1 cellular context compared by ENCODE assay signal in genomic region chr2:219111375-219112069, GRCh38.
TF ChIP-seq lines count a peak whose summit lies in the region.

No MANE protein-coding gene starts in this region.

TF ChIP-seq in HepG2, 621 proteins besides CTCF, POLR2A, EP300 and RAD21 (continued from another document and continues in another):
- no peak for TF ChIP-seq NFYB (CRISPR knock-in tag; IDR thresholded peaks at IDR 0.05)
- TF ChIP-seq MEIS1 (CRISPR knock-in tag; IDR thresholded peaks at IDR 0.05; ENCODE audit: borderline replicate concordance), result no peak
- TF ChIP-seq MTERF4 (CRISPR knock-in tag; IDR thresholded peaks at IDR 0.05), result no peak
- TF ChIP-seq BORCS8-MEF2B (CRISPR knock-in tag; IDR thresholded peaks at IDR 0.05), result peak; percentile 79
- no peak for TF ChIP-seq ZNF883 (CRISPR knock-in tag; IDR thresholded peaks at IDR 0.05; ENCODE audit: not compliant biosample characterization)
- TF ChIP-seq UBTF (CRISPR knock-in tag; IDR thresholded peaks at IDR 0.05), result no peak; the same call in 1 of the 2 replicates
- TF ChIP-seq ZFP82 (CRISPR knock-in tag; IDR thresholded peaks at IDR 0.05; ENCODE audit: borderline replicate concordance), result no peak
- TF ChIP-seq ZNF274 (CRISPR knock-in tag; IDR thresholded peaks at IDR 0.05), result no peak
- no peak; the same call in 1 of the 2 replicates for TF ChIP-seq GABPB1 (CRISPR knock-in tag; IDR thresholded peaks at IDR 0.05)
- TF ChIP-seq CAMTA2 (CRISPR knock-in tag; IDR thresholded peaks at IDR 0.05; ENCODE audit: borderline replicate concordance), result no peak
- no peak for TF ChIP-seq ZNF124 (CRISPR knock-in tag; IDR thresholded peaks at IDR 0.05)
- 0 out of 2 replicates have a peak, but pooled peaks have one; percentile 56 for TF ChIP-seq ZNF589 (CRISPR knock-in tag; conservative IDR thresholded peaks at IDR 0.05)
- TF ChIP-seq FOXJ3 (CRISPR knock-in tag; IDR thresholded peaks at IDR 0.05; ENCODE audit: borderline replicate concordance), result peak; percentile 91; the same call in 1 of the 2 replicates
- 0 out of 2 replicates have a peak, but pooled peaks have one; percentile 51 for TF ChIP-seq FOXK2 (IDR thresholded peaks at IDR 0.05)
- no peak for TF ChIP-seq SYNCRIP (IDR thresholded peaks at IDR 0.05; ENCODE audit: insufficient read depth, low read depth, low read length)
- TF ChIP-seq RXRB (CRISPR knock-in tag; IDR thresholded peaks at IDR 0.05; ENCODE audit: borderline replicate concordance), result peak; percentile 90
- no peak for TF ChIP-seq ZFAT (CRISPR knock-in tag; conservative IDR thresholded peaks at IDR 0.05)
- no peak for TF ChIP-seq ZNF564 (CRISPR knock-in tag; IDR thresholded peaks at IDR 0.05)
- 0 out of 2 replicates have a peak, but pooled peaks have one; percentile 66 for TF ChIP-seq ZC3H13 (CRISPR knock-in tag; IDR thresholded peaks at IDR 0.05)
- TF ChIP-seq ZNF256 (CRISPR knock-in tag; conservative IDR thresholded peaks at IDR 0.05), result 0 out of 2 replicates have a peak, but pooled peaks have one; percentile 31
- TF ChIP-seq CENPBD1 (CRISPR knock-in tag; IDR thresholded peaks at IDR 0.05; ENCODE audit: borderline replicate concordance, low read depth), result no peak
- no peak for TF ChIP-seq MXD3 (CRISPR knock-in tag; IDR thresholded peaks at IDR 0.05)
- TF ChIP-seq ZNF567 (CRISPR knock-in tag; IDR thresholded peaks at IDR 0.05; ENCODE audit: borderline replicate concordance), result no peak; the same call in 1 of the 2 replicates
- TF ChIP-seq ZNF3 (CRISPR knock-in tag; IDR thresholded peaks at IDR 0.05), result no peak
- peak; percentile 64; the same call in 1 of the 2 replicates for TF ChIP-seq CREM (IDR thresholded peaks at IDR 0.05)
- no peak for TF ChIP-seq CREM (CRISPR knock-in tag; IDR thresholded peaks at IDR 0.05)
- TF ChIP-seq SKIL (CRISPR knock-in tag; IDR thresholded peaks at IDR 0.05; ENCODE audit: borderline replicate concordance), result peak; percentile 87
- TF ChIP-seq DZIP1 (CRISPR knock-in tag; IDR thresholded peaks at IDR 0.05), result no peak
- no peak; the same call in 1 of the 2 replicates for TF ChIP-seq MIER3 (CRISPR knock-in tag; IDR thresholded peaks at IDR 0.05; ENCODE audit: borderline replicate concordance)
- TF ChIP-seq LCORL (IDR thresholded peaks at IDR 0.05), result no peak
- TF ChIP-seq LCORL (CRISPR knock-in tag; IDR thresholded peaks at IDR 0.05), result peak; percentile 97
- TF ChIP-seq ZEB1 (IDR thresholded peaks at IDR 0.05; ENCODE audit: insufficient replicate concordance, low read depth), result peak; percentile 71
- TF ChIP-seq ARID4A (CRISPR knock-in tag; IDR thresholded peaks at IDR 0.05; ENCODE audit: borderline replicate concordance), result peak; percentile 75; the same call in 1 of the 2 replicates
- no peak for TF ChIP-seq DR1 (CRISPR knock-in tag; IDR thresholded peaks at IDR 0.05)
- no peak for TF ChIP-seq AFF4 (CRISPR knock-in tag; IDR thresholded peaks at IDR 0.05)
- no peak for TF ChIP-seq ATM (IDR thresholded peaks at IDR 0.05; ENCODE audit: borderline replicate concordance)
- TF ChIP-seq SIN3B (IDR thresholded peaks at IDR 0.05; ENCODE audit: low read length), result no peak
- 0 out of 2 replicates have a peak, but pooled peaks have one; percentile 45 for TF ChIP-seq ZSCAN31 (CRISPR knock-in tag; IDR thresholded peaks at IDR 0.05; ENCODE audit: low read depth)
- peak; percentile 94; the same call in 1 of the 2 replicates for TF ChIP-seq MYPOP (CRISPR knock-in tag; IDR thresholded peaks at IDR 0.05)
- no peak for TF ChIP-seq ZC3H4 (CRISPR knock-in tag; IDR thresholded peaks at IDR 0.05; ENCODE audit: borderline replicate concordance)
- TF ChIP-seq ZNF768 (CRISPR knock-in tag; IDR thresholded peaks at IDR 0.05), result no peak
- TF ChIP-seq FOXM1 (CRISPR knock-in tag; IDR thresholded peaks at IDR 0.05), result no peak
- TF ChIP-seq TOPORS (CRISPR knock-in tag; IDR thresholded peaks at IDR 0.05), result no peak; the same call in 1 of the 2 replicates
- no peak for TF ChIP-seq NCOA1 (CRISPR knock-in tag; IDR thresholded peaks at IDR 0.05)
- no peak for TF ChIP-seq ZNF329 (CRISPR knock-in tag; IDR thresholded peaks at IDR 0.05; ENCODE audit: low read depth)
- TF ChIP-seq ZNF33B (CRISPR knock-in tag; IDR thresholded peaks at IDR 0.05), result no peak
- no peak for TF ChIP-seq ZNF263 (CRISPR knock-in tag; IDR thresholded peaks at IDR 0.05)
- TF ChIP-seq TAF1 (CRISPR knock-in tag; IDR thresholded peaks at IDR 0.05), result no peak
- TF ChIP-seq ZFP1 (CRISPR knock-in tag; IDR thresholded peaks at IDR 0.05), result no peak
- peak; percentile 96 for TF ChIP-seq FOXP1 (IDR thresholded peaks at IDR 0.05)
- TF ChIP-seq FOXP1 (CRISPR knock-in tag; IDR thresholded peaks at IDR 0.05), result peak; percentile 99
- TF ChIP-seq PHF21A (CRISPR knock-in tag; IDR thresholded peaks at IDR 0.05), result peak; percentile 99
- 0 out of 2 replicates have a peak, but pooled peaks have one; percentile 56 for TF ChIP-seq SIX1 (CRISPR knock-in tag; IDR thresholded peaks at IDR 0.05; ENCODE audit: borderline replicate concordance)
- TF ChIP-seq SP2 (CRISPR knock-in tag; IDR thresholded peaks at IDR 0.05), result no peak
